21 cellular contexts compared by ENCODE assay signal in the genomic region with DNA sequence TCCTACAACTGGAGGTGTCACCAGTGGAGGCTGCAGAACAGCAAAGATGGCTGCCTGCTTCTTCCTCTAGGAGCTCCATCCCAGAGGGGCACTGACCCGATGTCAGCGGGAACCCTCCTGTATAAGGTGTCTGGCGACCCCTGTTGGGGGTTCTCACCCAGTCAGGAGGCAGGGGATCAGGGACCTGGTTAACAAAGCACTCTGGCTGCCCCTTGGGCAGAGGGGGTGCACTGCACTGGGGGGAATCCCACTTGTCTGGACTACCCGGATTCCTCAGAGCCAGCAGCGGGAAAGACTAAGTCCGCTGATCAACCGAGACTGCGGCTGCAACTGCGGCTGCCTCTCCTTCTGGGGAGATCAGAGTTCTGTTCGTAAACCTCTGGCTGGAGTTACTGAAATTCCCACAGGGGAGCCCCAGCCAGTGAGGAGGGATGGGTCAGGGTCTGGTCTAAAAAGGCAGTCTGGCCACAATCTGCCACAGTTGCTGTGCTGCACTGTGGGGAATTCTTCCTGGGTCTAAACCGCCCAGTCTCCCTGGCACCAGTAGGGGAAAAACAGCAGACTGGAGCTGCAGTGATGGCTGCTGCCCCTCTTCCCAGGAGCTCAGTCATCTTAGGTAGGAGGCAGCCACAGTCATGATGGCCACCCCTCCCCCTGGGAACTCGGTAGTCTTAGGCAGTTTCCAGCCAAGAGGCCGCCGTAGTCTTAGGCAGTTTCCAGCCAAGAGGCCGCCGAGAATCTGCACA.
A peak's percentile ranks its signal among the peaks of the same experiment; 100 is the strongest.
DNase-seq lines count a peak whose midpoint lies in the region; ATAC-seq, FAIRE-seq and TF ChIP-seq lines count a peak whose summit lies in the region.
"Had no signal": no experiment of that assay in that cellular context is flagged by ENCODE, and none has a peak within 500 bp of the region (broad histone marks: within the 10 kb centered on the region; RNA-seq: fewer than 3 reads in every experiment).

No MANE protein-coding gene starts in this region.

- no peak for TF ChIP-seq RAD21 in HepG2 (CRISPR knock-in tag; IDR thresholded peaks at IDR 0.05)

- H3K79me2 ChIP-seq in GM23338 (replicated peaks; ENCODE audit: insufficient read depth) (no peaks in the 10 kb centered on the region), HepG2 (ENCODE audit: insufficient read depth, low read length) (no peaks in the 10 kb centered on the region)

- BruUV-seq in Caco-2 (replicated peaks; lab: Mats Ljungman, UMichigan) (no TSS peak), HepG2 (replicated peaks; lab: Mats Ljungman, UMichigan) (no TSS peak)

- H3K9me3 ChIP-seq in Caco-2, result no peaks in the 10 kb centered on the region
- H3K9me3 ChIP-seq in HepG2 (ENCODE audit: low read length), result no peaks in the 10 kb centered on the region
- H3K9me3 ChIP-seq: A549 had no signal

- FAIRE-seq in HepG2 (lab: Jason Lieb, UNC), result no peak
- FAIRE-seq: A549, G401.6, GM19239, H54 had no signal

- no peak for TF ChIP-seq POLR2A in HepG2 (IDR thresholded peaks at IDR 0.05; ENCODE audit: insufficient read depth in 1 of 2, low read depth in 2 of 2, low read length in 2 of 2)

- H3K9me3 Mint-ChIP-seq in Caco-2 (ENCODE audit: unreplicated experiment) (no peaks in the 10 kb centered on the region), GM23338 (peaks cover 19% of the 10 kb centered on the region; the same call in 2 of the 3 replicates), WTC11 (peaks cover 31% of the 10 kb centered on the region), chondrocyte (ENCODE audit: low read depth) (peaks cover 30% of the 10 kb centered on the region)

- H3K4me3 ChIP-seq in Caco-2 (ENCODE audit: low read depth, low read length) (no peak overlapping the region), GM23338 (no peak overlapping the region), HepG2 (replicated peaks in 1 of 3; ENCODE audit: insufficient read depth in 1 of 3, low read depth in 2 of 3, low read length in 3 of 3) (no peak overlapping the region)
- H3K4me3 ChIP-seq: A549, BLaER1, Peyer's patch had no signal

- ATAC-seq in GM23338 (peak; percentile 68), WTC11 (peak; percentile 82), HepG2 (peak; percentile 58)
- ATAC-seq: Right ventricle myocardium inferior had no signal

- H2AFZ ChIP-seq in GM23338 (no peak overlapping the region), HepG2 (ENCODE audit: low read length) (no peak overlapping the region)

- TF ChIP-seq EP300 in HepG2 (IDR thresholded peaks at IDR 0.05; ENCODE audit: low read depth in 2 of 2, low read length in 2 of 2), result no peak
- no peak for TF ChIP-seq EP300 in HepG2 (CRISPR knock-in tag; IDR thresholded peaks at IDR 0.05; ENCODE audit: borderline replicate concordance)

- CTCF ChIA-PET in Caco-2 (lab: Charles Lee), result interaction anchor here (1.5 kb wide), 1 partner anchor 237 kb away, joined by 4 read pairs; no protein-coding TSS in a partner anchor
- CTCF ChIA-PET in WTC11 (lab: Charles Lee), result interaction anchor here (0.6 to 1.5 kb wide), 6 partner anchors 9 to 238 kb away, joined by 3 to 4 read pairs (median 3); no protein-coding TSS in a partner anchor
- CTCF ChIA-PET in HepG2 (lab: Yijun Ruan, JAX; ENCODE audit: low intra/inter-chr PET ratio, low total read pairs), result no interaction called here

- intact Hi-C loops in Caco-2 (cut with micrococcal nuclease; ENCODE audit: unreplicated experiment), result no loop called here
- intact Hi-C loops in HepG2 (cut with micrococcal nuclease; ENCODE audit: unreplicated experiment), result no loop called here
- intact Hi-C loops in posterior vena cava (cut with DNase I), result no loop called here

- in situ Hi-C loops in HepG2 (cut with HindIII; ENCODE audit: extremely low pct_ligation_motif_present, low pct_unique_long_range_greater_than_20kb), result no loop called here

- H3K36me3 Mint-ChIP-seq in Caco-2 (ENCODE audit: insufficient read depth, unreplicated experiment) (no peaks in the 10 kb centered on the region), GM23338 (ENCODE audit: low read depth) (peaks cover 10% of the 10 kb centered on the region; the same call in 2 of the 3 replicates), WTC11 (peaks cover 22% of the 10 kb centered on the region), chondrocyte (ENCODE audit: low read depth) (peaks cover 15% of the 10 kb centered on the region)

- H3K4me1 ChIP-seq in Caco-2 (no peaks in the 10 kb centered on the region), GM23338 (ENCODE audit: insufficient read depth) (no peaks in the 10 kb centered on the region), HepG2 (ENCODE audit: insufficient read depth, low read length) (no peaks in the 10 kb centered on the region)
- H3K4me1 ChIP-seq: A549, BLaER1, Peyer's patch had no signal

- no peak overlapping the region for H3K4me3 Mint-ChIP-seq in Caco-2 (ENCODE audit: unreplicated experiment)
- H3K4me3 Mint-ChIP-seq in GM23338, result no peak overlapping the region
- no peak overlapping the region for H3K4me3 Mint-ChIP-seq in WTC11
- H3K4me3 Mint-ChIP-seq in chondrocyte (ENCODE audit: unreplicated experiment), result no peak overlapping the region
- H3K4me3 Mint-ChIP-seq: CD4-positive, alpha-beta memory T cell had no signal

- no peaks in the 10 kb centered on the region for H3K4me1 Mint-ChIP-seq in Caco-2 (ENCODE audit: low read depth, unreplicated experiment)
- no peaks in the 10 kb centered on the region for H3K4me1 Mint-ChIP-seq in GM23338
- H3K4me1 Mint-ChIP-seq in WTC11, result no peaks in the 10 kb centered on the region
- H3K4me1 Mint-ChIP-seq in chondrocyte (ENCODE audit: low read depth), result no peaks in the 10 kb centered on the region
- H3K4me1 Mint-ChIP-seq: CD4-positive, alpha-beta memory T cell had no signal

- 68% methylated on average over 14 of the region's 16 CpGs for whole genome bisulfite sequencing in HepG2 (ENCODE audit: low lambda C conversion rate)

- peaks cover 3% of the 10 kb centered on the region; the same call in 1 of the 2 replicates for H3K9me2 ChIP-seq in GM23338 (ENCODE audit: insufficient read depth)

- no peaks in the 10 kb centered on the region for H3F3A ChIP-seq in GM23338 (replicated peaks; ENCODE audit: low read depth)

- TF ChIP-seq CTCF in Caco-2 (IDR thresholded peaks at IDR 0.05; ENCODE audit: insufficient read depth in 1 of 2, low read depth in 1 of 2, low read length in 1 of 2, severe bottlenecking in 1 of 2, unreplicated experiment in 1 of 2) (no peak), GM23338 (conservative IDR thresholded peaks at IDR 0.05; ENCODE audit: low read depth in 2 of 2) (peak; percentile 37 to 59), WTC11 (IDR thresholded peaks at IDR 0.05) (no peak), HepG2 (CRISPR knock-in tag; IDR thresholded peaks at IDR 0.05) (peak; percentile 47), chondrocyte (IDR thresholded peaks at IDR 0.05) (no peak)

- H3K4me2 ChIP-seq in GM23338 (no peak overlapping the region), HepG2 (ENCODE audit: low read depth, low read length) (no peak overlapping the region)
- H3K4me2 ChIP-seq: A549, BLaER1 had no signal

- H3K27me3 ChIP-seq in Caco-2 (replicated peaks; ENCODE audit: control insufficient read depth, insufficient read depth, low read length) (no peaks in the 10 kb centered on the region), GM23338 (ENCODE audit: insufficient read depth) (no peaks in the 10 kb centered on the region), HepG2 (ENCODE audit: control insufficient read depth in 1 of 2, insufficient read depth in 2 of 2, low read length in 2 of 2) (peaks cover 0 to 5% of the 10 kb centered on the region in 2 experiments; a peak in 1 of 5 replicates)
- H3K27me3 ChIP-seq: BLaER1, Peyer's patch had no signal

- POLR2A ChIA-PET in Caco-2 (lab: Charles Lee), result no interaction called here
- POLR2A ChIA-PET in WTC11 (lab: Charles Lee), result no interaction called here
- POLR2A ChIA-PET in HepG2 (lab: Yijun Ruan, JAX), result no interaction called here

- H4K20me1 ChIP-seq in GM23338 (replicated peaks; ENCODE audit: insufficient read depth), result no peaks in the 10 kb centered on the region
- H4K20me1 ChIP-seq in HepG2 (ENCODE audit: insufficient read depth, low read length), result no peaks in the 10 kb centered on the region
- H4K20me1 ChIP-seq: BLaER1 had no signal

- no peak overlapping the region for H3K9ac ChIP-seq in HepG2 (ENCODE audit: insufficient read depth, low read depth, low read length)
- H3K9ac ChIP-seq: BLaER1 had no signal

- DNase-seq in Caco-2, result peak; percentile 23 to 33
- peak; percentile 30 for DNase-seq in GM23338 (ENCODE audit: low spot score)
- DNase-seq in WTC11 (ENCODE audit: low spot score), result peak; percentile 45
- no peak for DNase-seq in HepG2 (ENCODE audit: low spot score)
- no peak for DNase-seq in GOT3 (lab: John Stamatoyannopoulos, UW)
- no peak for DNase-seq in posterior vena cava (ENCODE audit: low spot score)
- no peak for DNase-seq in chondrocyte (ENCODE audit: low spot score)
- DNase-seq: DND-41, NCI-H1417 treated with DMSO at 0.1 percent for 48 hours, NCI-H187 treated with DMSO at 0.1 percent for 48 hours, NCI-H2171, NCI-H526, Peyer's patch, SW 1271 had no signal

- H3K27ac ChIP-seq in GM23338 (ENCODE audit: low read depth) (no peak overlapping the region), HepG2 (ENCODE audit: extremely low read length, insufficient read depth, low read length) (no peak overlapping the region)
- H3K27ac ChIP-seq: A549, BLaER1, Peyer's patch had no signal

- H3K27ac Mint-ChIP-seq in Caco-2 (ENCODE audit: unreplicated experiment), result no peak overlapping the region
- H3K27ac Mint-ChIP-seq in GM23338, result no peak overlapping the region
- no peak overlapping the region for H3K27ac Mint-ChIP-seq in WTC11
- H3K27ac Mint-ChIP-seq in chondrocyte (ENCODE audit: unreplicated experiment), result no peak overlapping the region
- H3K27ac Mint-ChIP-seq: CD4-positive, alpha-beta memory T cell had no signal

- H3K36me3 ChIP-seq in Caco-2 (ENCODE audit: control insufficient read depth, insufficient read depth, low read length), result no peaks in the 10 kb centered on the region
- no peaks in the 10 kb centered on the region for H3K36me3 ChIP-seq in GM23338 (ENCODE audit: insufficient read depth)
- no peaks in the 10 kb centered on the region for H3K36me3 ChIP-seq in HepG2 (replicated peaks in 1 of 2; ENCODE audit: control insufficient read depth in 1 of 2, insufficient read depth in 2 of 2, low read length in 2 of 2)
- H3K36me3 ChIP-seq: Peyer's patch had no signal

- H3K27me3 Mint-ChIP-seq in Caco-2 (ENCODE audit: insufficient read depth, unreplicated experiment), result peaks cover 6% of the 10 kb centered on the region
- peaks cover 3% of the 10 kb centered on the region for H3K27me3 Mint-ChIP-seq in GM23338 (ENCODE audit: insufficient read depth, low read depth, poor library complexity)
- H3K27me3 Mint-ChIP-seq in WTC11 (ENCODE audit: low read depth), result no peaks in the 10 kb centered on the region
- no peaks in the 10 kb centered on the region for H3K27me3 Mint-ChIP-seq in chondrocyte (ENCODE audit: low read depth)
- H3K27me3 Mint-ChIP-seq: CD4-positive, alpha-beta memory T cell had no signal

TF ChIP-seq in GM23338, 12 proteins besides CTCF, POLR2A, EP300 and RAD21 (continues in another document):
- TF ChIP-seq CREB1 (CRISPR knock-in tag; IDR thresholded peaks at IDR 0.05; ENCODE audit: low read depth), result no peak

TF ChIP-seq in WTC11, 78 proteins besides CTCF, POLR2A, EP300 and RAD21 (continues in another document):
- no peak for TF ChIP-seq ZNF138 (CRISPR knock-in tag; conservative IDR thresholded peaks at IDR 0.05)
- TF ChIP-seq ETV6 (CRISPR knock-in tag; IDR thresholded peaks at IDR 0.05), result no peak

TF ChIP-seq in HepG2, 621 proteins besides CTCF, POLR2A, EP300 and RAD21 (continues in another document):
- TF ChIP-seq SRSF4 (IDR thresholded peaks at IDR 0.05; ENCODE audit: low read depth, low read length, poor library complexity, severe bottlenecking), result no peak
- TF ChIP-seq STAG1 (CRISPR knock-in tag; IDR thresholded peaks at IDR 0.05), result peak; percentile 50

Comparison
In these comparisons a context has a peak if more than half of its experiments do, and no peak if none do; other contexts are left out.
1. DNase-seq: peak in Caco-2 (2 of 2), GM23338 (single experiment) and WTC11 (single experiment); none in HepG2 (single experiment), GOT3 (single experiment), posterior vena cava (single experiment) and chondrocyte (single experiment).
2. CTCF ChIP-seq: peak in GM23338 (2 of 2) and HepG2 (single experiment); none in Caco-2 (0 of 2), WTC11 (single experiment) and chondrocyte (single experiment).
3. Peak in every context shown above with its lines, with median percentiles within 50 percentile points of each other: ATAC-seq.